14 cellular contexts compared by ENCODE assay signal in genomic region chr11:130802567-130802966, GRCh38.
DNase-seq lines count a peak whose midpoint lies in the region; ATAC-seq and TF ChIP-seq lines count a peak whose summit lies in the region.
"Had no signal": no experiment of that assay in that cellular context is flagged by ENCODE, and none has a peak within 500 bp of the region (broad histone marks: within the 10 kb centered on the region; RNA-seq: fewer than 3 reads in every experiment).

No MANE protein-coding gene starts in this region.

- H3K79me2 ChIP-seq in GM23338 (replicated peaks; ENCODE audit: insufficient read depth) (no peaks in the 10 kb centered on the region), PC-3 (ENCODE audit: low read length) (no peaks in the 10 kb centered on the region), smooth muscle cell (ENCODE audit: low read depth) (no peaks in the 10 kb centered on the region)

- no peaks in the 10 kb centered on the region for H3K79me1 ChIP-seq in mesenchymal stem cell (replicated peaks; ENCODE audit: low read length, poor library complexity, severe bottlenecking)

- H2AK5ac ChIP-seq in mesenchymal stem cell (ENCODE audit: low read length, severe bottlenecking): peak overlapping the region; percentile 39

- H4K20me1 ChIP-seq in GM23338 (replicated peaks; ENCODE audit: insufficient read depth) (no peaks in the 10 kb centered on the region), PC-3 (ENCODE audit: low read length) (no peaks in the 10 kb centered on the region), smooth muscle cell (ENCODE audit: low read depth) (no peaks in the 10 kb centered on the region)

- POLR2A ChIA-PET in PC-3 (lab: Charles Lee; ENCODE audit: unreplicated experiment): interaction anchor here (0.6 kb wide), 1 partner anchor 626 kb away, joined by 3 read pairs; no protein-coding TSS in a partner anchor

- no peaks in the 10 kb centered on the region for H3K36me3 ChIP-seq in GM23338 (ENCODE audit: insufficient read depth)
- H3K36me3 ChIP-seq in PC-3 (ENCODE audit: low read depth, low read length): no peaks in the 10 kb centered on the region
- H3K36me3 ChIP-seq in mesenchymal stem cell (ENCODE audit: control insufficient read depth in 1 of 2, insufficient read depth in 2 of 2, low read depth in 1 of 2, low read length in 2 of 2): no peaks in the 10 kb centered on the region
- no peaks in the 10 kb centered on the region for H3K36me3 ChIP-seq in smooth muscle cell (ENCODE audit: low read depth)
- no peaks in the 10 kb centered on the region for H3K36me3 ChIP-seq in MG63

- intact Hi-C loops in PC-3 (cut with micrococcal nuclease): loop anchor here (5.0 kb wide), 1 partner anchor 45 kb away; no protein-coding TSS in a partner anchor

- no peaks in the 10 kb centered on the region for H3K9me2 ChIP-seq in GM23338 (ENCODE audit: insufficient read depth)
- no peaks in the 10 kb centered on the region for H3K9me2 ChIP-seq in PC-3 (replicated peaks; ENCODE audit: low read length)

- no peak overlapping the region for H3K27ac Mint-ChIP-seq in GM23338
- H3K27ac Mint-ChIP-seq: CD4-positive, alpha-beta memory T cell had no signal

- TF ChIP-seq CTCF in GM23338 (conservative IDR thresholded peaks at IDR 0.05; ENCODE audit: low read depth in 2 of 2) (no peak), PC-3 (conservative IDR thresholded peaks at IDR 0.05; ENCODE audit: low read depth, low read length) (no peak), smooth muscle cell (IDR thresholded peaks at IDR 0.05; ENCODE audit: borderline replicate concordance, insufficient read depth, poor library complexity, severe bottlenecking) (no peak)

- H3K9ac ChIP-seq in PC-3 (ENCODE audit: low read length) (peak overlapping the region; percentile 25), mesenchymal stem cell (ENCODE audit: low read length) (no peak overlapping the region), smooth muscle cell (ENCODE audit: low read depth) (no peak overlapping the region)

- no peak overlapping the region for H2BK5ac ChIP-seq in mesenchymal stem cell (ENCODE audit: low read depth, low read length, poor library complexity, severe bottlenecking)

- no peak overlapping the region for H3K4ac ChIP-seq in mesenchymal stem cell (ENCODE audit: low read depth in 1 of 2, low read length in 2 of 2)

- H3K4me3 Mint-ChIP-seq in GM23338: no peak overlapping the region
- H3K4me3 Mint-ChIP-seq: CD4-positive, alpha-beta memory T cell had no signal

- no peaks in the 10 kb centered on the region for H3K27me3 ChIP-seq in GM23338 (ENCODE audit: insufficient read depth)
- no peaks in the 10 kb centered on the region for H3K27me3 ChIP-seq in PC-3 (ENCODE audit: low read length)
- H3K27me3 ChIP-seq in mesenchymal stem cell (ENCODE audit: control insufficient read depth in 1 of 2, insufficient read depth in 1 of 2, low read length in 2 of 2): no peaks in the 10 kb centered on the region
- H3K27me3 ChIP-seq in smooth muscle cell (ENCODE audit: low read depth): no peaks in the 10 kb centered on the region
- no peaks in the 10 kb centered on the region for H3K27me3 ChIP-seq in MG63

- H3K4me3 ChIP-seq in GM23338 (no peak overlapping the region), PC-3 (ENCODE audit: low read length) (no peak overlapping the region), mesenchymal stem cell (ENCODE audit: insufficient read depth in 1 of 2, low read depth in 1 of 2, low read length in 2 of 2) (no peak overlapping the region), smooth muscle cell (no peak overlapping the region), MG63 (no peak overlapping the region)

- H2BK15ac ChIP-seq in mesenchymal stem cell (ENCODE audit: low read depth, poor library complexity, severe bottlenecking): no peak overlapping the region

- WGBS in mesenchymal stem cell: 100% methylated on average over 1 of the region's 2 CpGs
- WGBS in smooth muscle cell (ENCODE audit: low lambda C conversion rate): 59% methylated on average over 2 of the region's 2 CpGs

- H2AFZ ChIP-seq in GM23338 (no peak overlapping the region), PC-3 (ENCODE audit: low read length) (no peak overlapping the region; the same call in 1 of the 2 replicates), mesenchymal stem cell (ENCODE audit: low read depth, low read length) (no peak overlapping the region), smooth muscle cell (ENCODE audit: low read depth) (no peak overlapping the region)

- no peak overlapping the region for H2BK120ac ChIP-seq in mesenchymal stem cell (ENCODE audit: low read depth, low read length)

- DNase-seq in GM23338 (ENCODE audit: low spot score): peak; percentile 50
- DNase-seq in PC-3: no peak
- DNase-seq in mesenchymal stem cell: no peak
- no peak for DNase-seq in smooth muscle cell (lab: John Stamatoyannopoulos, UW; ENCODE audit: unreplicated experiment)
- no peak for DNase-seq in retina
- no peak for DNase-seq in MG63
- DNase-seq: ACHN; CD4-positive, alpha-beta memory T cell; DMS153; DMS79 treated with DMSO at 0.1 percent for 48 hours; HCEC 1CT had no signal

- CTCF ChIA-PET in PC-3 (lab: Charles Lee): no interaction called here

- H3K4me1 ChIP-seq in GM23338 (ENCODE audit: insufficient read depth) (peaks cover 17% of the 10 kb centered on the region), PC-3 (ENCODE audit: insufficient read depth, low read length) (peaks cover 46% of the 10 kb centered on the region), mesenchymal stem cell (ENCODE audit: control insufficient read depth, insufficient read depth, low read depth, low read length) (peaks cover 15% of the 10 kb centered on the region), smooth muscle cell (ENCODE audit: low read depth) (peaks cover 5% of the 10 kb centered on the region)

- no peak overlapping the region for H3K23ac ChIP-seq in mesenchymal stem cell (ENCODE audit: low read length in 2 of 2)

- no peak overlapping the region for H2BK12ac ChIP-seq in mesenchymal stem cell (ENCODE audit: low read length in 2 of 2)

- H3K9me3 ChIP-seq in PC-3 (ENCODE audit: low read length) (no peaks in the 10 kb centered on the region), mesenchymal stem cell (ENCODE audit: control insufficient read depth, low read length) (no peaks in the 10 kb centered on the region), smooth muscle cell (replicated peaks; ENCODE audit: low read depth) (no peaks in the 10 kb centered on the region), MG63 (0 out of 2 replicates have a peak, but pooled peaks cover 2% of the 10 kb centered on the region)

- no TSS peak for BruUV-seq in PC-3 (replicated peaks; lab: Mats Ljungman, UMichigan)

- no peaks in the 10 kb centered on the region for H3K36me3 Mint-ChIP-seq in GM23338 (ENCODE audit: low read depth)
- H3K36me3 Mint-ChIP-seq: CD4-positive, alpha-beta memory T cell had no signal

- H3K27ac ChIP-seq in GM23338 (ENCODE audit: low read depth) (no peak overlapping the region), PC-3 (ENCODE audit: low read length) (peak overlapping the region; percentile 90), mesenchymal stem cell (ENCODE audit: low read length, poor library complexity, severe bottlenecking) (peak overlapping the region; percentile 90), smooth muscle cell (ENCODE audit: low read depth) (no peak overlapping the region)
- H3K27ac ChIP-seq: C4-2B, HL-60 had no signal

- ATAC-seq in GM23338 (peak; percentile 91), PC-3 (no peak), GM21717 (IDR thresholded peaks at IDR 0.05; ENCODE audit: unreplicated experiment) (no peak)

- no peak overlapping the region for H3K18ac ChIP-seq in mesenchymal stem cell (ENCODE audit: low read depth in 1 of 2, low read length in 2 of 2)

- no peaks in the 10 kb centered on the region for H3K9me3 Mint-ChIP-seq in GM23338

- H3F3A ChIP-seq in GM23338 (replicated peaks; ENCODE audit: low read depth): no peaks in the 10 kb centered on the region
- H3F3A ChIP-seq in PC-3 (ENCODE audit: low read length, unreplicated experiment): no peaks in the 10 kb centered on the region
- H3F3A ChIP-seq in smooth muscle cell (ENCODE audit: low read depth): no peaks in the 10 kb centered on the region

- H4K8ac ChIP-seq in mesenchymal stem cell (ENCODE audit: low read length): no peak overlapping the region

- no peak overlapping the region for H4K91ac ChIP-seq in mesenchymal stem cell (ENCODE audit: low read length)

- H3K14ac ChIP-seq in mesenchymal stem cell (ENCODE audit: low read length in 2 of 2): no peak overlapping the region

- H3K27me3 Mint-ChIP-seq in GM23338 (ENCODE audit: insufficient read depth, low read depth, poor library complexity): no peaks in the 10 kb centered on the region

- H3K4me2 ChIP-seq in GM23338: 0 out of 2 replicates have a peak overlapping the region, but pooled peaks have one; percentile 55
- H3K4me2 ChIP-seq in PC-3 (ENCODE audit: low read length): peak overlapping the region; percentile 66
- no peak overlapping the region for H3K4me2 ChIP-seq in mesenchymal stem cell (ENCODE audit: low read length, poor library complexity, severe bottlenecking)
- H3K4me2 ChIP-seq in smooth muscle cell: peak overlapping the region; percentile 23

- H3K4me1 Mint-ChIP-seq in GM23338: peaks cover 34% of the 10 kb centered on the region
- H3K4me1 Mint-ChIP-seq: CD4-positive, alpha-beta memory T cell had no signal

TF ChIP-seq in GM23338, 12 proteins besides CTCF, POLR2A, EP300 and RAD21 (continues in another document):
- no peak for TF ChIP-seq NANOG (IDR thresholded peaks at IDR 0.05; ENCODE audit: borderline replicate concordance)
- no peak for TF ChIP-seq REST (IDR thresholded peaks at IDR 0.05; ENCODE audit: unreplicated experiment)
- TF ChIP-seq ZNF331 (CRISPR knock-in tag; IDR thresholded peaks at IDR 0.05; ENCODE audit: low read depth): no peak

Comparison
In these comparisons a context has a peak if more than half of its experiments do, and no peak if none do; other contexts are left out.
1. H3K27ac ChIP-seq: peak in PC-3 (single experiment) and mesenchymal stem cell (single experiment); none in GM23338 (single experiment) and smooth muscle cell (single experiment).